Comparison of ENCODE assay signal across 1 cellular context in genomic region chr2:172253190-172254052, GRCh38.
TF ChIP-seq lines count a peak whose summit lies in the region.

No MANE protein-coding gene starts in this region.

TF ChIP-seq in HEK293, 187 proteins besides CTCF, POLR2A, EP300 and RAD21 (continued from another document and continues in another):
- TF ChIP-seq SALL2 (tag by site-specific recombination; IDR thresholded peaks at IDR 0.05; ENCODE audit: borderline replicate concordance) (peak; percentile 67; the same call in 1 of the 2 replicates), MYNN (tag by site-specific recombination; IDR thresholded peaks at IDR 0.05; ENCODE audit: borderline replicate concordance) (0 out of 2 replicates have a peak, but pooled peaks have one; percentile 37), GLIS2 (tag by site-specific recombination; IDR thresholded peaks at IDR 0.05) (0 out of 2 replicates have a peak, but pooled peaks have one; percentile 19), KLF17 (tag by site-specific recombination; IDR thresholded peaks at IDR 0.05) (peak; percentile 83), PRDM1 (tag by site-specific recombination; IDR thresholded peaks at IDR 0.05) (no peak), ZFP69B (tag by site-specific recombination; IDR thresholded peaks at IDR 0.05) (peak; percentile 84), ZNF324 (tag by site-specific recombination; IDR thresholded peaks at IDR 0.05) (peak; percentile 67; the same call in 1 of the 2 replicates), SP7 (tag by site-specific recombination; IDR thresholded peaks at IDR 0.05) (peak; percentile 93), ZNF248 (tag by site-specific recombination; IDR thresholded peaks at IDR 0.05) (peak; percentile 74; the same call in 1 of the 2 replicates), ZNF560 (tag by site-specific recombination; IDR thresholded peaks at IDR 0.05; ENCODE audit: borderline replicate concordance) (no peak), FEZF1 (tag by site-specific recombination; IDR thresholded peaks at IDR 0.05) (no peak), ZNF19 (tag by site-specific recombination; IDR thresholded peaks at IDR 0.05; ENCODE audit: low read depth) (no peak), BCL6B (tag by site-specific recombination; IDR thresholded peaks at IDR 0.05) (peak; percentile 82), BCL11A (tag by site-specific recombination; IDR thresholded peaks at IDR 0.05; ENCODE audit: low read depth) (peak; percentile 93), ZNF629 (tag by site-specific recombination; IDR thresholded peaks at IDR 0.05) (peak; percentile 87), ZNF184 (tag by site-specific recombination; IDR thresholded peaks at IDR 0.05) (peak; percentile 93), YY2 (tag by site-specific recombination; IDR thresholded peaks at IDR 0.05) (peak; percentile 68), ZNF350 (tag by site-specific recombination; IDR thresholded peaks at IDR 0.05) (no peak), ZBTB21 (tag by site-specific recombination; IDR thresholded peaks at IDR 0.05) (peak; percentile 83), ZBTB10 (tag by site-specific recombination; IDR thresholded peaks at IDR 0.05) (peak; percentile 49; the same call in 1 of the 2 replicates), ZNF416 (tag by site-specific recombination; IDR thresholded peaks at IDR 0.05) (0 out of 2 replicates have a peak, but pooled peaks have one; percentile 35), ZNF544 (tag by site-specific recombination; IDR thresholded peaks at IDR 0.05) (no peak), ZNF148 (tag by site-specific recombination; IDR thresholded peaks at IDR 0.05; ENCODE audit: borderline replicate concordance) (peak; percentile 90), ZNF202 (tag by site-specific recombination; IDR thresholded peaks at IDR 0.05; ENCODE audit: borderline replicate concordance) (peak; percentile 93), KLF8 (tag by site-specific recombination; IDR thresholded peaks at IDR 0.05) (peak; percentile 61; the same call in 1 of the 2 replicates), ZNF600 (tag by site-specific recombination; IDR thresholded peaks at IDR 0.05) (peak; percentile 62), ZNF24 (tag by site-specific recombination; IDR thresholded peaks at IDR 0.05) (peak; percentile 78), ZNF157 (tag by site-specific recombination; IDR thresholded peaks at IDR 0.05) (no peak), ZFP37 (tag by site-specific recombination; IDR thresholded peaks at IDR 0.05) (peak; percentile 83), ZSCAN4 (tag by site-specific recombination; IDR thresholded peaks at IDR 0.05) (peak; percentile 81), ZNF660 (tag by site-specific recombination; IDR thresholded peaks at IDR 0.05) (peak; percentile 96), ZNF639 (tag by site-specific recombination; IDR thresholded peaks at IDR 0.05) (peak; percentile 95), SETDB1 (IDR thresholded peaks at IDR 0.05; ENCODE audit: insufficient read length, low read length) (peak; percentile 16)
- TF ChIP-seq, protein P1, sequence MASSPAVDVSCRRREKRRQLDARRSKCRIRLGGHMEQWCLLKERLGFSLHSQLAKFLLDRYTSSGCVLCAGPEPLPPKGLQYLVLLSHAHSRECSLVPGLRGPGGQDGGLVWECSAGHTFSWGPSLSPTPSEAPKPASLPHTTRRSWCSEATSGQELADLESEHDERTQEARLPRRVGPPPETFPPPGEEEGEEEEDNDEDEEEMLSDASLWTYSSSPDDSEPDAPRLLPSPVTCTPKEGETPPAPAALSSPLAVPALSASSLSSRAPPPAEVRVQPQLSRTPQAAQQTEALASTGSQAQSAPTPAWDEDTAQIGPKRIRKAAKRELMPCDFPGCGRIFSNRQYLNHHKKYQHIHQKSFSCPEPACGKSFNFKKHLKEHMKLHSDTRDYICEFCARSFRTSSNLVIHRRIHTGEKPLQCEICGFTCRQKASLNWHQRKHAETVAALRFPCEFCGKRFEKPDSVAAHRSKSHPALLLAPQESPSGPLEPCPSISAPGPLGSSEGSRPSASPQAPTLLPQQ (tag by site-specific recombination; IDR thresholded peaks at IDR 0.05), result peak; percentile 86
- TF ChIP-seq, protein P2, sequence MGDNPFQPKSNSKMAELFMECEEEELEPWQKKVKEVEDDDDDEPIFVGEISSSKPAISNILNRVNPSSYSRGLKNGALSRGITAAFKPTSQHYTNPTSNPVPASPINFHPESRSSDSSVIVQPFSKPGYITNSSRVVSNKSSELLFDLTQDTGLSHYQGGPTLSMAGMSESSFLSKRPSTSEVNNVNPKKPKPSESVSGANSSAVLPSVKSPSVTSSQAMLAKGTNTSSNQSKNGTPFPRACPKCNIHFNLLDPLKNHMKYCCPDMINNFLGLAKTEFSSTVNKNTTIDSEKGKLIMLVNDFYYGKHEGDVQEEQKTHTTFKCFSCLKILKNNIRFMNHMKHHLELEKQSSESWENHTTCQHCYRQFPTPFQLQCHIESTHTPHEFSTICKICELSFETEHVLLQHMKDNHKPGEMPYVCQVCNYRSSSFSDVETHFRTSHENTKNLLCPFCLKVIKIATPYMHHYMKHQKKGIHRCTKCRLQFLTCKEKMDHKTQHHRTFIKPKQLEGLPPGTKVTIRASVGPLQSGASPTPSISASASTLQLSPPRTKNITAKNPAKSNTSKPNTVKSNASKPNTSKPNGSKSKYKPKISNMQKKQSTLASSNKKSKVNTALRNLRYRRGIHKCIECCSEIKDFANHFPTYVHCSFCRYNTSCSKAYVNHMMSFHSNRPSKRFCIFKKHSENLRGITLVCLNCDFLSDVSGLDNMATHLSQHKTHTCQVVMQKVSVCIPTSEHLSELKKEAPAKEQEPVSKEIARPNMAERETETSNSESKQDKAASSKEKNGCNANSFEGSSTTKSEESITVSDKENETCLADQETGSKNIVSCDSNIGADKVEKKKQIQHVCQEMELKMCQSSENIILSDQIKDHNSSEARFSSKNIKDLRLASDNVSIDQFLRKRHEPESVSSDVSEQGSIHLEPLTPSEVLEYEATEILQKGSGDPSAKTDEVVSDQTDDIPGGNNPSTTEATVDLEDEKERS (tag by site-specific recombination; IDR thresholded peaks at IDR 0.05), result peak; percentile 81; the same call in 1 of the 2 replicates
- TF ChIP-seq, protein P3, sequence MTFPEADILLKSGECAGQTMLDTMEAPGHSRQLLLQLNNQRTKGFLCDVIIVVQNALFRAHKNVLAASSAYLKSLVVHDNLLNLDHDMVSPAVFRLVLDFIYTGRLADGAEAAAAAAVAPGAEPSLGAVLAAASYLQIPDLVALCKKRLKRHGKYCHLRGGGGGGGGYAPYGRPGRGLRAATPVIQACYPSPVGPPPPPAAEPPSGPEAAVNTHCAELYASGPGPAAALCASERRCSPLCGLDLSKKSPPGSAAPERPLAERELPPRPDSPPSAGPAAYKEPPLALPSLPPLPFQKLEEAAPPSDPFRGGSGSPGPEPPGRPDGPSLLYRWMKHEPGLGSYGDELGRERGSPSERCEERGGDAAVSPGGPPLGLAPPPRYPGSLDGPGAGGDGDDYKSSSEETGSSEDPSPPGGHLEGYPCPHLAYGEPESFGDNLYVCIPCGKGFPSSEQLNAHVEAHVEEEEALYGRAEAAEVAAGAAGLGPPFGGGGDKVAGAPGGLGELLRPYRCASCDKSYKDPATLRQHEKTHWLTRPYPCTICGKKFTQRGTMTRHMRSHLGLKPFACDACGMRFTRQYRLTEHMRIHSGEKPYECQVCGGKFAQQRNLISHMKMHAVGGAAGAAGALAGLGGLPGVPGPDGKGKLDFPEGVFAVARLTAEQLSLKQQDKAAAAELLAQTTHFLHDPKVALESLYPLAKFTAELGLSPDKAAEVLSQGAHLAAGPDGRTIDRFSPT (tag by site-specific recombination; IDR thresholded peaks at IDR 0.05), result peak; percentile 97
- TF ChIP-seq, protein P4, sequence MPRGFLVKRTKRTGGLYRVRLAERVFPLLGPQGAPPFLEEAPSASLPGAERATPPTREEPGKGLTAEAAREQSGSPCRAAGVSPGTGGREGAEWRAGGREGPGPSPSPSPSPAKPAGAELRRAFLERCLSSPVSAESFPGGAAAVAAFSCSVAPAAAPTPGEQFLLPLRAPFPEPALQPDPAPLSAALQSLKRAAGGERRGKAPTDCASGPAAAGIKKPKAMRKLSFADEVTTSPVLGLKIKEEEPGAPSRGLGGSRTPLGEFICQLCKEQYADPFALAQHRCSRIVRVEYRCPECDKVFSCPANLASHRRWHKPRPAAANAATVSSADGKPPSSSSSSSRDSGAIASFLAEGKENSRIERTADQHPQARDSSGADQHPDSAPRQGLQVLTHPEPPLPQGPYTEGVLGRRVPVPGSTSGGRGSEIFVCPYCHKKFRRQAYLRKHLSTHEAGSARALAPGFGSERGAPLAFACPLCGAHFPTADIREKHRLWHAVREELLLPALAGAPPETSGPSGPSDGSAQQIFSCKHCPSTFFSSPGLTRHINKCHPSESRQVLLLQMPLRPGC (tag by site-specific recombination; IDR thresholded peaks at IDR 0.05), result peak; percentile 87
- TF ChIP-seq, protein P5, sequence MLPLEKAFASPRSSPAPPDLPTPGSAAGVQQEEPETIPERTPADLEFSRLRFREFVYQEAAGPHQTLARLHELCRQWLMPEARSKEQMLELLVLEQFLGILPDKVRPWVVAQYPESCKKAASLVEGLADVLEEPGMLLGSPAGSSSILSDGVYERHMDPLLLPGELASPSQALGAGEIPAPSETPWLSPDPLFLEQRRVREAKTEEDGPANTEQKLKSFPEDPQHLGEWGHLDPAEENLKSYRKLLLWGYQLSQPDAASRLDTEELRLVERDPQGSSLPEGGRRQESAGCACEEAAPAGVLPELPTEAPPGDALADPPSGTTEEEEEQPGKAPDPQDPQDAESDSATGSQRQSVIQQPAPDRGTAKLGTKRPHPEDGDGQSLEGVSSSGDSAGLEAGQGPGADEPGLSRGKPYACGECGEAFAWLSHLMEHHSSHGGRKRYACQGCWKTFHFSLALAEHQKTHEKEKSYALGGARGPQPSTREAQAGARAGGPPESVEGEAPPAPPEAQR (tag by site-specific recombination; IDR thresholded peaks at IDR 0.05), result 0 out of 2 replicates have a peak, but pooled peaks have one; percentile 15
